ENCODE assay signal across 10 cellular contexts in the genomic region with DNA sequence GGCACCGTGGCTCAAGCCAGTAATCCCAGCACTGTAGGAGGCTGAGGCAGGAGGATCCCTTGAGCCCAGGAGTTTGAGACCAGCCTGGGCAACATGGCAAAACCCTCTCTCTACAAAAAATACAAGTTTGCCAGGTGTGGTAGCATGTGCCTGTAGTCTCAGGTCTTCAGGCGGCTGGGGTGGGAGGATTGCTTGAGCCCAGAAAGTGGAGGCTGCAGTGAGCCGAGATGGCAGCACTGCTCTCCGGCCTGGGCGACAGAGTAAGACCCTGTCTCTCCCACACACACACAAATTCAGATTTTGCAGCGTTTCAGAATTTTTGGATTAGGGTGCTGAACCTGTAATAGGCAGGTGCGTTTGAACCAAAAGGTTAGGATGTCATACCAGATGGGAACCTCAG. TPM values are rescaled to one million over a fixed set of nuclear protein-coding genes. Genes with fewer than 3 reads are reported as not detected.
DNase-seq lines count a peak whose midpoint lies in the region; ATAC-seq and TF ChIP-seq lines count a peak whose summit lies in the region.
"Had no signal": no experiment of that assay in that cellular context is flagged by ENCODE, and none has a peak within 500 bp of the region (broad histone marks: within the 10 kb centered on the region; RNA-seq: fewer than 3 reads in every experiment).

No MANE protein-coding gene starts in this region.

- ATAC-seq in activated T-cell treated with anti-CD3 and anti-CD28 coated beads, Interleukin-2, amount 50 U/mL, for 72 hours (replicated peaks in 1 of 2): no peak
- no peak for ATAC-seq in GM18505 (IDR thresholded peaks at IDR 0.05; ENCODE audit: unreplicated experiment)

- no CpG with 5 or more reads among the region's 7 CpGs for whole genome bisulfite sequencing in mesendoderm (ENCODE audit: extremely low coverage, insufficient coverage, low lambda C conversion rate)

- no peak overlapping the region for H2BK15ac ChIP-seq in mesendoderm (replicated peaks; ENCODE audit: low read depth)

- H3K4me3 Mint-ChIP-seq in activated T-cell treated with anti-CD3 and anti-CD28 coated beads, Interleukin-2, amount 50 U/mL, for 72 hours: peak overlapping the region; percentile 99

- no peak overlapping the region for H3K27ac ChIP-seq in mesendoderm (ENCODE audit: low read depth, low read length)

- H3K36me3 ChIP-seq in BE2C: peaks cover 37% of the 10 kb centered on the region
- peaks cover 41% of the 10 kb centered on the region for H3K36me3 ChIP-seq in HAP-1 (replicated peaks)
- peaks cover 18% of the 10 kb centered on the region for H3K36me3 ChIP-seq in mesendoderm (ENCODE audit: control insufficient read depth, insufficient read depth, low read length)

- H3K27me3 Mint-ChIP-seq in activated T-cell treated with anti-CD3 and anti-CD28 coated beads, Interleukin-2, amount 50 U/mL, for 72 hours (ENCODE audit: low read depth): no peaks in the 10 kb centered on the region

- H3K4ac ChIP-seq in mesendoderm (ENCODE audit: low read depth, low read length): no peak overlapping the region

- no peak overlapping the region for H3K23ac ChIP-seq in mesendoderm (ENCODE audit: low read length)

- H2BK5ac ChIP-seq in mesendoderm (ENCODE audit: low read length): no peak overlapping the region

- no peak overlapping the region for H2BK120ac ChIP-seq in mesendoderm (ENCODE audit: low read depth, low read length)

- TF ChIP-seq POLR2A in GM18505 (IDR thresholded peaks at IDR 0.05; ENCODE audit: borderline replicate concordance, extremely low read depth, insufficient read depth, insufficient read length): no peak

- H3K4me1 Mint-ChIP-seq in activated T-cell treated with anti-CD3 and anti-CD28 coated beads, Interleukin-2, amount 50 U/mL, for 72 hours (ENCODE audit: low read depth): peaks cover 69% of the 10 kb centered on the region

- H3K4me2 ChIP-seq in mesendoderm (ENCODE audit: low read length): peak overlapping the region; percentile 55

- H3K4me1 ChIP-seq in BE2C (peaks cover 23% of the 10 kb centered on the region), HAP-1 (peaks cover 24% of the 10 kb centered on the region), mesendoderm (ENCODE audit: control insufficient read depth, low read depth, low read length) (peaks cover 10% of the 10 kb centered on the region)

- H3K27me3 ChIP-seq in BE2C (no peaks in the 10 kb centered on the region), HAP-1 (ENCODE audit: low read depth) (no peaks in the 10 kb centered on the region), mesendoderm (ENCODE audit: insufficient read depth, low read length, poor library complexity) (no peaks in the 10 kb centered on the region)

- H3K9me3 Mint-ChIP-seq in activated T-cell treated with anti-CD3 and anti-CD28 coated beads, Interleukin-2, amount 50 U/mL, for 72 hours: no peaks in the 10 kb centered on the region

- no peaks in the 10 kb centered on the region for H3K9me3 ChIP-seq in BE2C
- H3K9me3 ChIP-seq in HAP-1: no peaks in the 10 kb centered on the region

- peak overlapping the region; percentile 100 for H3K4me3 ChIP-seq in BE2C (ENCODE audit: low read depth, low read length)
- peak overlapping the region; percentile 2; the same call in 1 of the 2 replicates for H3K4me3 ChIP-seq in HAP-1
- no peak overlapping the region for H3K4me3 ChIP-seq in mesendoderm (ENCODE audit: low read length)

- no peak overlapping the region for H3K18ac ChIP-seq in mesendoderm (ENCODE audit: low read length)

- H3K56ac ChIP-seq in mesendoderm (ENCODE audit: low read length): peak overlapping the region; percentile 74

- H3K79me2 ChIP-seq in mesendoderm (ENCODE audit: control insufficient read depth, insufficient read depth, low read length): peaks cover 27% of the 10 kb centered on the region

- peaks cover 24 to 25% of the 10 kb centered on the region in 2 donors for H3K36me3 Mint-ChIP-seq in activated T-cell treated with anti-CD3 and anti-CD28 coated beads, Interleukin-2, amount 50 U/mL, for 72 hours (ENCODE audit: insufficient read depth in 2 of 2)

- peak overlapping the region; percentile 99 for H3K27ac Mint-ChIP-seq in activated T-cell treated with anti-CD3 and anti-CD28 coated beads, Interleukin-2, amount 50 U/mL, for 72 hours

- peaks cover 16% of the 10 kb centered on the region for H3K79me1 ChIP-seq in mesendoderm (ENCODE audit: low read length)

- in situ Hi-C loops in HAP-1 (cut with MboI; ENCODE audit: low sequenced_read_pairs): loop anchor here (5.0 to 25.0 kb wide), 2 partner anchors 184 to 364 kb away; a partner anchor contains a TSS

- no peak for TF ChIP-seq CTCF in BE2C (IDR thresholded peaks at IDR 0.05; ENCODE audit: low read depth, low read length)

- no peak overlapping the region for H2AK5ac ChIP-seq in mesendoderm (ENCODE audit: low read length)

- no peak overlapping the region for H4K8ac ChIP-seq in mesendoderm (ENCODE audit: low read depth, low read length)

- DNase-seq in BE2C: no peak
- no peak for DNase-seq in HAP-1 (ENCODE audit: low spot score in 2 of 2)
- DNase-seq in activated T-cell treated with anti-CD3 and anti-CD28 coated beads, Interleukin-2, amount 50 U/mL, for 72 hours: no peak
- DNase-seq in mesendoderm: no peak
- DNase-seq in NOMO-1 treated with dmso at 0.1 percent for 144 hours (lab: John Stamatoyannopoulos, UW; ENCODE audit: unreplicated experiment): no peak
- DNase-seq in NCI-H2107 treated with DMSO at 0.1 percent for 48 hours (lab: John Stamatoyannopoulos, UW; ENCODE audit: unreplicated experiment): no peak
- DNase-seq in DMS114 treated with DMSO at 0.1 percent for 48 hours (lab: John Stamatoyannopoulos, UW; ENCODE audit: unreplicated experiment): no peak
- DNase-seq: DMS79 treated with DMSO at 0.1 percent for 48 hours, NCI-H1092 had no signal

- H4K5ac ChIP-seq in mesendoderm (ENCODE audit: low read length): no peak overlapping the region

- H3K9ac ChIP-seq in mesendoderm (ENCODE audit: low read length): peak overlapping the region; percentile 95

RNA-seq across cellular contexts. Expression of a gene that starts 2.2 kb away (rescaled TPM):
- polyA plus RNA-seq in BE2C (2012; ENCODE audit: insufficient read depth, insufficient read length, low read depth): 2,730 TPM
- 1,000 to 10,000 TPM; 2,679 to 2,721 TPM for total RNA-seq in activated T-cell treated with anti-CD3 and anti-CD28 coated beads, Interleukin-2, amount 50 U/mL, for 72 hours
- polyA plus RNA-seq in mesendoderm (2013, experiment 1 of 2): 3,620 TPM
- polyA plus RNA-seq in mesendoderm (2013, experiment 2 of 2): 3,679 TPM

RNA-seq across cellular contexts. Expression of a gene that starts 11.1 kb away (rescaled TPM):
- 1,267 TPM for polyA plus RNA-seq in BE2C (2012; ENCODE audit: insufficient read depth, insufficient read length, low read depth)
- 1,000 to 10,000 TPM; 4,603 to 5,026 TPM for total RNA-seq in activated T-cell treated with anti-CD3 and anti-CD28 coated beads, Interleukin-2, amount 50 U/mL, for 72 hours
- 5,150 TPM for polyA plus RNA-seq in mesendoderm (2013, experiment 1 of 2)
- polyA plus RNA-seq in mesendoderm (2013, experiment 2 of 2): 5,166 TPM

RNA-seq across cellular contexts. Expression of a gene that starts 14.0 kb away (rescaled TPM):
- polyA plus RNA-seq in BE2C (2012; ENCODE audit: insufficient read depth, insufficient read length, low read depth): 8.4 TPM
- 10 to 100 TPM; 21.2 to 24.1 TPM for total RNA-seq in activated T-cell treated with anti-CD3 and anti-CD28 coated beads, Interleukin-2, amount 50 U/mL, for 72 hours
- polyA plus RNA-seq in mesendoderm (2013, experiment 1 of 2): 18.9 TPM
- 16.9 TPM for polyA plus RNA-seq in mesendoderm (2013, experiment 2 of 2)

RNA-seq across cellular contexts. Expression of a gene that starts 24.5 kb away (rescaled TPM):
- 1.7 TPM for polyA plus RNA-seq in BE2C (2012; ENCODE audit: insufficient read depth, insufficient read length, low read depth)
- total RNA-seq in activated T-cell treated with anti-CD3 and anti-CD28 coated beads, Interleukin-2, amount 50 U/mL, for 72 hours: 10 to 100 TPM; 69.7 to 76.3 TPM
- polyA plus RNA-seq in mesendoderm (2013, experiment 1 of 2): 0.53 TPM
- polyA plus RNA-seq in mesendoderm (2013, experiment 2 of 2): 0.71 TPM

RNA-seq across cellular contexts. Expression of a gene that starts 29.3 kb away (rescaled TPM):
- polyA plus RNA-seq in BE2C (2012; ENCODE audit: insufficient read depth, insufficient read length, low read depth): 7.2 TPM
- 1 to 10 TPM; 3.2 to 4.3 TPM for total RNA-seq in activated T-cell treated with anti-CD3 and anti-CD28 coated beads, Interleukin-2, amount 50 U/mL, for 72 hours
- polyA plus RNA-seq in mesendoderm (2013, experiment 1 of 2): 7.1 TPM
- polyA plus RNA-seq in mesendoderm (2013, experiment 2 of 2): 8.6 TPM
